Comparison of ENCODE assay signal across 8 cellular contexts in the genomic region with DNA sequence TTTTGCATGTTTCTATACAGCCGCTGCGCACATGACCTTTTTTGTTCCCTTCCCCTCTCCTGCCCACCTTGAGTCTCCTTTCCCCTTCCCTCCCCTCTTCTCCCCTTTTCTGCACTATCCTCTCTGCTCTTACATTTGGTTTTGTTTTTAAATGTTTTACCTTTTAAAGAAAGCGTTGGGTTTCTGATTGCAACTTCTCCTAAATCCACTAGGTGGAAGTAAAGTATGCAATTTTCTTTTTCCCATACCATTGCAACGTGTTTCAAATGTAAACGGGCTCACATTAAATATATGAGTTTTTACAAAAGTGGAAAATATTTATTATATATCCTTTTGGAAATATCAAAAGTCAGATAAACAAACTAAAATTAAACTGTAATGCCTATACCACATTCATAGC.
DNase-seq lines count a peak whose midpoint lies in the region; ATAC-seq and TF ChIP-seq lines count a peak whose summit lies in the region.

No MANE protein-coding gene starts in this region.

- DNase-seq in ELR (ENCODE audit: low read depth), result peak; percentile 30
- peak; percentile 64 for DNase-seq in NCI-H1105 treated with DMSO at 0.1 percent for 48 hours (lab: John Stamatoyannopoulos, UW)
- no peak for DNase-seq in kidney epithelial cell (ENCODE audit: low read depth)
- DNase-seq in stimulated activated CD4-positive, alpha-beta T cell treated with anti-CD3 and anti-CD28 coated beads, Interleukin-12 subunit alpha, Interleukin-12 subunit beta, amount 100 ng/mL, for 4 hours, result no peak
- DNase-seq in stimulated activated effector memory CD8-positive, alpha-beta T cell treated with anti-CD3 and anti-CD28 coated beads, Interleukin-12 subunit alpha, Interleukin-12 subunit beta, amount 100 ng/mL, for 72 hours (ENCODE audit: low spot score in 2 of 2), result no peak

- H3K27ac Mint-ChIP-seq in stimulated activated effector memory CD8-positive, alpha-beta T cell treated with anti-CD3 and anti-CD28 coated beads, Interleukin-12 subunit alpha, Interleukin-12 subunit beta, amount 100 ng/mL, for 72 hours, result no peak overlapping the region

- H3K4me3 ChIP-seq in kidney epithelial cell (ENCODE audit: low read depth, low read length), result no peak overlapping the region

- H3K36me3 ChIP-seq in kidney epithelial cell (ENCODE audit: control insufficient read depth, insufficient read depth, low read length), result no peaks in the 10 kb centered on the region

- H3K4me3 Mint-ChIP-seq in stimulated activated effector memory CD8-positive, alpha-beta T cell treated with anti-CD3 and anti-CD28 coated beads, Interleukin-12 subunit alpha, Interleukin-12 subunit beta, amount 100 ng/mL, for 72 hours, result no peak overlapping the region

- H3K36me3 Mint-ChIP-seq in stimulated activated effector memory CD8-positive, alpha-beta T cell treated with anti-CD3 and anti-CD28 coated beads, Interleukin-12 subunit alpha, Interleukin-12 subunit beta, amount 100 ng/mL, for 72 hours, result no peaks in the 10 kb centered on the region

- TF ChIP-seq CTCF in VCaP (conservative IDR thresholded peaks at IDR 0.05) (peak; percentile 72), kidney epithelial cell (IDR thresholded peaks at IDR 0.05; ENCODE audit: insufficient read depth, low read length, poor library complexity, severe bottlenecking) (peak; percentile 54)

- ATAC-seq in GM18873 (IDR thresholded peaks at IDR 0.05; ENCODE audit: low FRiP score, unreplicated experiment), result no peak
- no peak for ATAC-seq in HG02885 (IDR thresholded peaks at IDR 0.05; ENCODE audit: poor library complexity, unreplicated experiment)
- ATAC-seq in stimulated activated effector memory CD8-positive, alpha-beta T cell treated with anti-CD3 and anti-CD28 coated beads, Interleukin-12 subunit alpha, Interleukin-12 subunit beta, amount 100 ng/mL, for 72 hours, result no peak

- H3K27ac ChIP-seq in VCaP, result no peak overlapping the region

- H3K9me3 Mint-ChIP-seq in stimulated activated effector memory CD8-positive, alpha-beta T cell treated with anti-CD3 and anti-CD28 coated beads, Interleukin-12 subunit alpha, Interleukin-12 subunit beta, amount 100 ng/mL, for 72 hours, result no peaks in the 10 kb centered on the region

- no peaks in the 10 kb centered on the region for H3K27me3 ChIP-seq in kidney epithelial cell (ENCODE audit: control insufficient read depth, insufficient read depth, low read length)

- no peaks in the 10 kb centered on the region for H3K4me1 Mint-ChIP-seq in stimulated activated effector memory CD8-positive, alpha-beta T cell treated with anti-CD3 and anti-CD28 coated beads, Interleukin-12 subunit alpha, Interleukin-12 subunit beta, amount 100 ng/mL, for 72 hours

Comparison
In these comparisons a context has a peak if more than half of its experiments do, and no peak if none do; other contexts are left out.
1. DNase-seq: peak in ELR (single experiment) and NCI-H1105 treated with DMSO at 0.1 percent for 48 hours (single experiment); none in kidney epithelial cell (single experiment), stimulated activated CD4-positive, alpha-beta T cell treated with anti-CD3 and anti-CD28 coated beads, Interleukin-12 subunit alpha, Interleukin-12 subunit beta, amount 100 ng/mL, for 4 hours (single experiment) and stimulated activated effector memory CD8-positive, alpha-beta T cell treated with anti-CD3 and anti-CD28 coated beads, Interleukin-12 subunit alpha, Interleukin-12 subunit beta, amount 100 ng/mL, for 72 hours (0 of 2).